ENCODE assay signal across 8 cellular contexts in genomic region chr13:27406178-27406939, GRCh38. TPM values are rescaled to one million over a fixed set of nuclear protein-coding genes. Genes with fewer than 3 reads are reported as not detected.
DNase-seq lines count a peak whose midpoint lies in the region; ATAC-seq and TF ChIP-seq lines count a peak whose summit lies in the region.

No MANE protein-coding gene starts in this region.

- H3K4me3 ChIP-seq in SU-DHL-6 (ENCODE audit: insufficient read depth, low read length, poor library complexity, severe bottlenecking) = no peak overlapping the region

- ATAC-seq in HG02870 (IDR thresholded peaks at IDR 0.05; ENCODE audit: unreplicated experiment) (no peak), GM21619 (IDR thresholded peaks at IDR 0.05; ENCODE audit: unreplicated experiment) (no peak)

- H3K27me3 Mint-ChIP-seq in endothelial cell (ENCODE audit: unreplicated experiment) = peaks cover 2% of the 10 kb centered on the region
- H3K27me3 Mint-ChIP-seq in neural crest cell (ENCODE audit: low read depth) = peaks cover 31% of the 10 kb centered on the region

- H3K4me2 ChIP-seq in SU-DHL-6 (ENCODE audit: low read depth, low read length, poor library complexity, severe bottlenecking) = no peak overlapping the region

- H3K4me3 Mint-ChIP-seq in endothelial cell (ENCODE audit: unreplicated experiment) (no peak overlapping the region), neural crest cell (no peak overlapping the region)

- H3K27ac ChIP-seq in SU-DHL-6 (ENCODE audit: low read depth, low read length) = no peak overlapping the region

- no peak overlapping the region for H2AFZ ChIP-seq in SU-DHL-6 (ENCODE audit: low read depth, low read length, severe bottlenecking)

- H3K9ac ChIP-seq in SU-DHL-6 (ENCODE audit: low read length) = no peak overlapping the region

- H3K9me3 Mint-ChIP-seq in endothelial cell (ENCODE audit: unreplicated experiment) = no peaks in the 10 kb centered on the region
- H3K9me3 Mint-ChIP-seq in neural crest cell = peaks cover 3% of the 10 kb centered on the region

- H3K27me3 ChIP-seq in SU-DHL-6 (ENCODE audit: low read length) = no peaks in the 10 kb centered on the region

- no peaks in the 10 kb centered on the region for H3K36me3 ChIP-seq in SU-DHL-6 (ENCODE audit: low read length)

- H3K79me2 ChIP-seq in SU-DHL-6 (ENCODE audit: insufficient read depth, low read length) = no peaks in the 10 kb centered on the region

- no peak overlapping the region for H3K27ac Mint-ChIP-seq in endothelial cell (ENCODE audit: unreplicated experiment)
- H3K27ac Mint-ChIP-seq in neural crest cell (ENCODE audit: unreplicated experiment) = no peak overlapping the region

- DNase-seq in activated CD8-positive, alpha-beta memory T cell treated with anti-CD3 and anti-CD28 coated beads, Interleukin-2, amount 50 U/mL, for 4 hours = peak; percentile 18
- no peak for DNase-seq in activated CD8-positive, alpha-beta memory T cell treated with anti-CD3 and anti-CD28 coated beads for 24 hours
- DNase-seq in endothelial cell (ENCODE audit: low spot score) (peak; percentile 17), neural crest cell (ENCODE audit: low read depth, low spot score) (no peak)

- no peaks in the 10 kb centered on the region for H3K9me2 ChIP-seq in SU-DHL-6 (replicated peaks; ENCODE audit: insufficient read depth, low read length)

- no peaks in the 10 kb centered on the region for H3F3A ChIP-seq in SU-DHL-6 (ENCODE audit: insufficient read depth)

- TF ChIP-seq CTCF in LNCAP (IDR thresholded peaks at IDR 0.05) (peak; percentile 61), SU-DHL-6 (IDR thresholded peaks at IDR 0.05; ENCODE audit: insufficient read depth, low read length, poor library complexity, severe bottlenecking) (peak; percentile 29), endothelial cell (IDR thresholded peaks at IDR 0.05; ENCODE audit: unreplicated experiment) (peak; percentile 41), neural crest cell (conservative IDR thresholded peaks at IDR 0.05) (peak; percentile 62)

- no peaks in the 10 kb centered on the region for H3K9me3 ChIP-seq in SU-DHL-6 (ENCODE audit: insufficient read depth, low read length)

- no peaks in the 10 kb centered on the region for H4K20me1 ChIP-seq in SU-DHL-6 (ENCODE audit: low read depth, low read length)

- H3K36me3 Mint-ChIP-seq in endothelial cell (ENCODE audit: low read depth, unreplicated experiment) (peaks cover 3% of the 10 kb centered on the region), neural crest cell (ENCODE audit: low read depth) (no peaks in the 10 kb centered on the region)

- H3K4me1 Mint-ChIP-seq in endothelial cell (ENCODE audit: unreplicated experiment) = peaks cover 11% of the 10 kb centered on the region
- H3K4me1 Mint-ChIP-seq in neural crest cell = peaks cover 5% of the 10 kb centered on the region

RNA-seq across cellular contexts. Expression of gene GTF3A, which starts 18.1 kb away (rescaled TPM):
- 73.6 TPM for total RNA-seq in endothelial cell (ENCODE audit: unreplicated experiment)
- total RNA-seq in neural crest cell = 113 and 116 TPM in 2 replicates

RNA-seq across cellular contexts. Expression of gene MTIF3, which starts 44.0 kb away (rescaled TPM):
- total RNA-seq in endothelial cell (ENCODE audit: unreplicated experiment) (51.2 TPM), neural crest cell (48.5 and 54.1 TPM in 2 replicates)

Comparison
In these comparisons a context has a peak if more than half of its experiments do, and no peak if none do; other contexts are left out.
1. DNase-seq: peak in activated CD8-positive, alpha-beta memory T cell treated with anti-CD3 and anti-CD28 coated beads, Interleukin-2, amount 50 U/mL, for 4 hours (single experiment) and endothelial cell (single experiment); none in activated CD8-positive, alpha-beta memory T cell treated with anti-CD3 and anti-CD28 coated beads for 24 hours (single experiment) and neural crest cell (single experiment).
2. Peak in every context shown above with its lines, with median percentiles within 50 percentile points of each other: CTCF ChIP-seq.